In the genomic region with DNA sequence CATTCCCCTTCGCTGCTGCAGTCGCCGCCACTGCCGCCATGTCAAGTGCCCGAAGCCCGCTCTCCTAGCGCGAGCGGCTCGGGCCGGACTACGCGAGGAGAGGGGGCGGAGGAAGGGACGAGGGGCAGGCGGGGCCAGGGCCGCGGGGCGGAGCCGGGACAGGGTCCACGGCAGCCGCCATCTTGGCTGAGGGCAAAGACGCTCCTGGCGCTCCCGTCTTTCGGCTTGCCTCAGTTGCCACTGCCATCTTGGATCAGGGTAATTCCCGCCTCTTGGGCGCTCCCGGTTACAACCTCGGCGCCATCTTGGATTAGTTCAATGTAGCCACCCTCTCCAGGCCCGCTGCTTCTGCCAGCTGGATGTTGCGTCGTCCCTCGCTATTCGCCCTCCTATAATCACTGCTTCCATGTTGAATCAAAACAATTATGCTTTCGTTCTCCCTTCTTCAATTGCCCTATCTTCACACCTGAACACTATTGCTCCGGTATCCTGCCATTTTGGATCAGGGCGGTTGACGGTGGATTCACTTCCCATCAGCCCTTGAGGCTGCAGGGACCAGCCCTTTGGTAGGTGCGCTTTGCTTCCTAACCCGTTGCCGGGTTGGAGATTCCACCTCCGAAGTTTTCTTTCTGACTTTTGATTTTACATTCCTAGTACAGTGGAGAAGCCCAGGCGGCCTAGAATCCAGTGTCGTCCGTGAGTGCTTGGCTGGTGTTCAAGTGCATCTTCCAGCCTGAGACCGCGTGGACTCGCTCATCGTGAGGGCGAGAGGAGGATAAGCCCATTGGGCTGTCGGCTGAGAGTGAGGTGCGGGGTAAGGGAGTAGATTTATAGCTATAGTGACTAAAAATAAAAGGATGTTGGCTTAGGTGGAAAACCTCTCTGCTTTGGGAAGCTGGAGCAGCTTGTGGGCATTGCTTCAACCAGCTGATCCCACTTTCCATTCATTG, we compare ENCODE assay signal across 1 cellular context.
TF ChIP-seq lines count a peak whose summit lies in the region.

A gene with protein sequence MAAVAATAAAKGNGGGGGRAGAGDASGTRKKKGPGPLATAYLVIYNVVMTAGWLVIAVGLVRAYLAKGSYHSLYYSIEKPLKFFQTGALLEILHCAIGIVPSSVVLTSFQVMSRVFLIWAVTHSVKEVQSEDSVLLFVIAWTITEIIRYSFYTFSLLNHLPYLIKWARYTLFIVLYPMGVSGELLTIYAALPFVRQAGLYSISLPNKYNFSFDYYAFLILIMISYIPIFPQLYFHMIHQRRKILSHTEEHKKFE (minus strand): TSS at position 66 of the 950 bp plus-strand sequence. CDS start 26 bp downstream, at position 40.

TF ChIP-seq in HEK293, 187 proteins besides CTCF, POLR2A, EP300 and RAD21 (continued from another document and continues in another):
- TF ChIP-seq, protein P1, sequence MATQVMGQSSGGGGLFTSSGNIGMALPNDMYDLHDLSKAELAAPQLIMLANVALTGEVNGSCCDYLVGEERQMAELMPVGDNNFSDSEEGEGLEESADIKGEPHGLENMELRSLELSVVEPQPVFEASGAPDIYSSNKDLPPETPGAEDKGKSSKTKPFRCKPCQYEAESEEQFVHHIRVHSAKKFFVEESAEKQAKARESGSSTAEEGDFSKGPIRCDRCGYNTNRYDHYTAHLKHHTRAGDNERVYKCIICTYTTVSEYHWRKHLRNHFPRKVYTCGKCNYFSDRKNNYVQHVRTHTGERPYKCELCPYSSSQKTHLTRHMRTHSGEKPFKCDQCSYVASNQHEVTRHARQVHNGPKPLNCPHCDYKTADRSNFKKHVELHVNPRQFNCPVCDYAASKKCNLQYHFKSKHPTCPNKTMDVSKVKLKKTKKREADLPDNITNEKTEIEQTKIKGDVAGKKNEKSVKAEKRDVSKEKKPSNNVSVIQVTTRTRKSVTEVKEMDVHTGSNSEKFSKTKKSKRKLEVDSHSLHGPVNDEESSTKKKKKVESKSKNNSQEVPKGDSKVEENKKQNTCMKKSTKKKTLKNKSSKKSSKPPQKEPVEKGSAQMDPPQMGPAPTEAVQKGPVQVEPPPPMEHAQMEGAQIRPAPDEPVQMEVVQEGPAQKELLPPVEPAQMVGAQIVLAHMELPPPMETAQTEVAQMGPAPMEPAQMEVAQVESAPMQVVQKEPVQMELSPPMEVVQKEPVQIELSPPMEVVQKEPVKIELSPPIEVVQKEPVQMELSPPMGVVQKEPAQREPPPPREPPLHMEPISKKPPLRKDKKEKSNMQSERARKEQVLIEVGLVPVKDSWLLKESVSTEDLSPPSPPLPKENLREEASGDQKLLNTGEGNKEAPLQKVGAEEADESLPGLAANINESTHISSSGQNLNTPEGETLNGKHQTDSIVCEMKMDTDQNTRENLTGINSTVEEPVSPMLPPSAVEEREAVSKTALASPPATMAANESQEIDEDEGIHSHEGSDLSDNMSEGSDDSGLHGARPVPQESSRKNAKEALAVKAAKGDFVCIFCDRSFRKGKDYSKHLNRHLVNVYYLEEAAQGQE (tag by site-specific recombination; IDR thresholded peaks at IDR 0.05), result no peak
- TF ChIP-seq ZNF211 (tag by site-specific recombination; IDR thresholded peaks at IDR 0.05; ENCODE audit: low read depth) (no peak), KLF7 (tag by site-specific recombination; IDR thresholded peaks at IDR 0.05; ENCODE audit: borderline replicate concordance) (peak; percentile 65; the same call in 1 of the 2 replicates), ZNF366 (tag by site-specific recombination; conservative IDR thresholded peaks at IDR 0.05) (peak; percentile 89), BCL11B (tag by site-specific recombination; IDR thresholded peaks at IDR 0.05; ENCODE audit: low read depth) (no peak), ZNF341 (tag by site-specific recombination; IDR thresholded peaks at IDR 0.05; ENCODE audit: low read depth) (peak; percentile 67; the same call in 1 of the 2 replicates), KLF8 (tag by site-specific recombination; IDR thresholded peaks at IDR 0.05) (peak; percentile 88), ZBTB8A (tag by site-specific recombination; IDR thresholded peaks at IDR 0.05) (peak; percentile 97), ZNF514 (tag by site-specific recombination; IDR thresholded peaks at IDR 0.05) (no peak), ZNF548 (tag by site-specific recombination; IDR thresholded peaks at IDR 0.05) (no peak), KLF16 (tag by site-specific recombination; IDR thresholded peaks at IDR 0.05) (peak; percentile 50), ZNF530 (tag by site-specific recombination; IDR thresholded peaks at IDR 0.05; ENCODE audit: low read depth) (no peak), ZSCAN30 (tag by site-specific recombination; IDR thresholded peaks at IDR 0.05) (peak; percentile 36), HOXA7 (CRISPR knock-in tag; IDR thresholded peaks at IDR 0.05; ENCODE audit: borderline replicate concordance) (no peak), ZNF776 (tag by site-specific recombination; IDR thresholded peaks at IDR 0.05; ENCODE audit: borderline replicate concordance) (no peak), ZNF266 (tag by site-specific recombination; IDR thresholded peaks at IDR 0.05; ENCODE audit: low read depth) (no peak), ZNF302 (tag by site-specific recombination; IDR thresholded peaks at IDR 0.05; ENCODE audit: low read depth) (no peak), SP2 (tag by site-specific recombination; IDR thresholded peaks at IDR 0.05) (peak; percentile 70), EGR2 (tag by site-specific recombination; IDR thresholded peaks at IDR 0.05; ENCODE audit: low read depth) (0 out of 2 replicates have a peak, but pooled peaks have one; percentile 36), YY2 (tag by site-specific recombination; IDR thresholded peaks at IDR 0.05) (peak; percentile 99), SP7 (tag by site-specific recombination; IDR thresholded peaks at IDR 0.05) (peak; percentile 86), ZBTB17 (tag by site-specific recombination; IDR thresholded peaks at IDR 0.05) (peak; percentile 99), PRDM1 (tag by site-specific recombination; IDR thresholded peaks at IDR 0.05) (no peak; the same call in 1 of the 2 replicates), ZNF610 (tag by site-specific recombination; IDR thresholded peaks at IDR 0.05; ENCODE audit: borderline replicate concordance) (peak; percentile 89), KLF10 (tag by site-specific recombination; IDR thresholded peaks at IDR 0.05) (peak; percentile 52; the same call in 1 of the 2 replicates), ZXDB (tag by site-specific recombination; IDR thresholded peaks at IDR 0.05) (peak; percentile 98), ZNF529 (tag by site-specific recombination; IDR thresholded peaks at IDR 0.05; ENCODE audit: insufficient replicate concordance) (no peak), HOXD13 (CRISPR knock-in tag; IDR thresholded peaks at IDR 0.05; ENCODE audit: borderline replicate concordance) (no peak), SP3 (tag by site-specific recombination; IDR thresholded peaks at IDR 0.05) (peak; percentile 95), ZNF184 (tag by site-specific recombination; IDR thresholded peaks at IDR 0.05) (no peak)
- TF ChIP-seq, protein P2, sequence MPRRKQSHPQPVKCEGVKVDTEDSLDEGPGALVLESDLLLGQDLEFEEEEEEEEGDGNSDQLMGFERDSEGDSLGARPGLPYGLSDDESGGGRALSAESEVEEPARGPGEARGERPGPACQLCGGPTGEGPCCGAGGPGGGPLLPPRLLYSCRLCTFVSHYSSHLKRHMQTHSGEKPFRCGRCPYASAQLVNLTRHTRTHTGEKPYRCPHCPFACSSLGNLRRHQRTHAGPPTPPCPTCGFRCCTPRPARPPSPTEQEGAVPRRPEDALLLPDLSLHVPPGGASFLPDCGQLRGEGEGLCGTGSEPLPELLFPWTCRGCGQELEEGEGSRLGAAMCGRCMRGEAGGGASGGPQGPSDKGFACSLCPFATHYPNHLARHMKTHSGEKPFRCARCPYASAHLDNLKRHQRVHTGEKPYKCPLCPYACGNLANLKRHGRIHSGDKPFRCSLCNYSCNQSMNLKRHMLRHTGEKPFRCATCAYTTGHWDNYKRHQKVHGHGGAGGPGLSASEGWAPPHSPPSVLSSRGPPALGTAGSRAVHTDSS (tag by site-specific recombination; IDR thresholded peaks at IDR 0.05), result no peak
- TF ChIP-seq, protein P3, sequence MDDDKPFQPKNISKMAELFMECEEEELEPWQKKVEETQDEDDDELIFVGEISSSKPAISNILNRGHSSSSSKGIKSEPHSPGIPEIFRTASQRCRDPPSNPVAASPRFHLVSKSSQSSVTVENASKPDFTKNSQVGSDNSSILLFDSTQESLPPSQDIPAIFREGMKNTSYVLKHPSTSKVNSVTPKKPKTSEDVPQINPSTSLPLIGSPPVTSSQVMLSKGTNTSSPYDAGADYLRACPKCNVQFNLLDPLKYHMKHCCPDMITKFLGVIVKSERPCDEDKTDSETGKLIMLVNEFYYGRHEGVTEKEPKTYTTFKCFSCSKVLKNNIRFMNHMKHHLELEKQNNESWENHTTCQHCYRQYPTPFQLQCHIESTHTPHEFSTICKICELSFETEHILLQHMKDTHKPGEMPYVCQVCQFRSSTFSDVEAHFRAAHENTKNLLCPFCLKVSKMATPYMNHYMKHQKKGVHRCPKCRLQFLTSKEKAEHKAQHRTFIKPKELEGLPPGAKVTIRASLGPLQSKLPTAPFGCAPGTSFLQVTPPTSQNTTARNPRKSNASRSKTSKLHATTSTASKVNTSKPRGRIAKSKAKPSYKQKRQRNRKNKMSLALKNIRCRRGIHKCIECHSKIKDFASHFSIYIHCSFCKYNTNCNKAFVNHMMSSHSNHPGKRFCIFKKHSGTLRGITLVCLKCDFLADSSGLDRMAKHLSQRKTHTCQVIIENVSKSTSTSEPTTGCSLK (tag by site-specific recombination; IDR thresholded peaks at IDR 0.05), result no peak
- TF ChIP-seq, protein P4, sequence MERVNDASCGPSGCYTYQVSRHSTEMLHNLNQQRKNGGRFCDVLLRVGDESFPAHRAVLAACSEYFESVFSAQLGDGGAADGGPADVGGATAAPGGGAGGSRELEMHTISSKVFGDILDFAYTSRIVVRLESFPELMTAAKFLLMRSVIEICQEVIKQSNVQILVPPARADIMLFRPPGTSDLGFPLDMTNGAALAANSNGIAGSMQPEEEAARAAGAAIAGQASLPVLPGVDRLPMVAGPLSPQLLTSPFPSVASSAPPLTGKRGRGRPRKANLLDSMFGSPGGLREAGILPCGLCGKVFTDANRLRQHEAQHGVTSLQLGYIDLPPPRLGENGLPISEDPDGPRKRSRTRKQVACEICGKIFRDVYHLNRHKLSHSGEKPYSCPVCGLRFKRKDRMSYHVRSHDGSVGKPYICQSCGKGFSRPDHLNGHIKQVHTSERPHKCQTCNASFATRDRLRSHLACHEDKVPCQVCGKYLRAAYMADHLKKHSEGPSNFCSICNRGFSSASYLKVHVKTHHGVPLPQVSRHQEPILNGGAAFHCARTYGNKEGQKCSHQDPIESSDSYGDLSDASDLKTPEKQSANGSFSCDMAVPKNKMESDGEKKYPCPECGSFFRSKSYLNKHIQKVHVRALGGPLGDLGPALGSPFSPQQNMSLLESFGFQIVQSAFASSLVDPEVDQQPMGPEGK (tag by site-specific recombination; IDR thresholded peaks at IDR 0.05), result peak; percentile 44
- TF ChIP-seq, protein P5, sequence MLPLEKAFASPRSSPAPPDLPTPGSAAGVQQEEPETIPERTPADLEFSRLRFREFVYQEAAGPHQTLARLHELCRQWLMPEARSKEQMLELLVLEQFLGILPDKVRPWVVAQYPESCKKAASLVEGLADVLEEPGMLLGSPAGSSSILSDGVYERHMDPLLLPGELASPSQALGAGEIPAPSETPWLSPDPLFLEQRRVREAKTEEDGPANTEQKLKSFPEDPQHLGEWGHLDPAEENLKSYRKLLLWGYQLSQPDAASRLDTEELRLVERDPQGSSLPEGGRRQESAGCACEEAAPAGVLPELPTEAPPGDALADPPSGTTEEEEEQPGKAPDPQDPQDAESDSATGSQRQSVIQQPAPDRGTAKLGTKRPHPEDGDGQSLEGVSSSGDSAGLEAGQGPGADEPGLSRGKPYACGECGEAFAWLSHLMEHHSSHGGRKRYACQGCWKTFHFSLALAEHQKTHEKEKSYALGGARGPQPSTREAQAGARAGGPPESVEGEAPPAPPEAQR (tag by site-specific recombination; IDR thresholded peaks at IDR 0.05), result no peak
- TF ChIP-seq, protein P6, sequence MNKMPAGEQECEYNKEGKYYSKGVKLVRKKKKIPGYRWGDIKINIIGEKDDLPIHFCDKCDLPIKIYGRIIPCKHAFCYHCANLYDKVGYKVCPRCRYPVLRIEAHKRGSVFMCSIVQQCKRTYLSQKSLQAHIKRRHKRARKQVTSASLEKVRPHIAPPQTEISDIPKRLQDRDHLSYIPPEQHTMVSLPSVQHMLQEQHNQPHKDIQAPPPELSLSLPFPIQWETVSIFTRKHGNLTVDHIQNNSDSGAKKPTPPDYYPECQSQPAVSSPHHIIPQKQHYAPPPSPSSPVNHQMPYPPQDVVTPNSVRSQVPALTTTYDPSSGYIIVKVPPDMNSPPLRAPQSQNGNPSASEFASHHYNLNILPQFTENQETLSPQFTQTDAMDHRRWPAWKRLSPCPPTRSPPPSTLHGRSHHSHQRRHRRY (tag by site-specific recombination; IDR thresholded peaks at IDR 0.05), result no peak
- TF ChIP-seq, protein P7, sequence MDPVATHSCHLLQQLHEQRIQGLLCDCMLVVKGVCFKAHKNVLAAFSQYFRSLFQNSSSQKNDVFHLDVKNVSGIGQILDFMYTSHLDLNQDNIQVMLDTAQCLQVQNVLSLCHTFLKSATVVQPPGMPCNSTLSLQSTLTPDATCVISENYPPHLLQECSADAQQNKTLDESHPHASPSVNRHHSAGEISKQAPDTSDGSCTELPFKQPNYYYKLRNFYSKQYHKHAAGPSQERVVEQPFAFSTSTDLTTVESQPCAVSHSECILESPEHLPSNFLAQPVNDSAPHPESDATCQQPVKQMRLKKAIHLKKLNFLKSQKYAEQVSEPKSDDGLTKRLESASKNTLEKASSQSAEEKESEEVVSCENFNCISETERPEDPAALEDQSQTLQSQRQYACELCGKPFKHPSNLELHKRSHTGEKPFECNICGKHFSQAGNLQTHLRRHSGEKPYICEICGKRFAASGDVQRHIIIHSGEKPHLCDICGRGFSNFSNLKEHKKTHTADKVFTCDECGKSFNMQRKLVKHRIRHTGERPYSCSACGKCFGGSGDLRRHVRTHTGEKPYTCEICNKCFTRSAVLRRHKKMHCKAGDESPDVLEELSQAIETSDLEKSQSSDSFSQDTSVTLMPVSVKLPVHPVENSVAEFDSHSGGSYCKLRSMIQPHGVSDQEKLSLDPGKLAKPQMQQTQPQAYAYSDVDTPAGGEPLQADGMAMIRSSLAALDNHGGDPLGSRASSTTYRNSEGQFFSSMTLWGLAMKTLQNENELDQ (tag by site-specific recombination; IDR thresholded peaks at IDR 0.05; ENCODE audit: low read depth), result no peak
- TF ChIP-seq, protein P8, sequence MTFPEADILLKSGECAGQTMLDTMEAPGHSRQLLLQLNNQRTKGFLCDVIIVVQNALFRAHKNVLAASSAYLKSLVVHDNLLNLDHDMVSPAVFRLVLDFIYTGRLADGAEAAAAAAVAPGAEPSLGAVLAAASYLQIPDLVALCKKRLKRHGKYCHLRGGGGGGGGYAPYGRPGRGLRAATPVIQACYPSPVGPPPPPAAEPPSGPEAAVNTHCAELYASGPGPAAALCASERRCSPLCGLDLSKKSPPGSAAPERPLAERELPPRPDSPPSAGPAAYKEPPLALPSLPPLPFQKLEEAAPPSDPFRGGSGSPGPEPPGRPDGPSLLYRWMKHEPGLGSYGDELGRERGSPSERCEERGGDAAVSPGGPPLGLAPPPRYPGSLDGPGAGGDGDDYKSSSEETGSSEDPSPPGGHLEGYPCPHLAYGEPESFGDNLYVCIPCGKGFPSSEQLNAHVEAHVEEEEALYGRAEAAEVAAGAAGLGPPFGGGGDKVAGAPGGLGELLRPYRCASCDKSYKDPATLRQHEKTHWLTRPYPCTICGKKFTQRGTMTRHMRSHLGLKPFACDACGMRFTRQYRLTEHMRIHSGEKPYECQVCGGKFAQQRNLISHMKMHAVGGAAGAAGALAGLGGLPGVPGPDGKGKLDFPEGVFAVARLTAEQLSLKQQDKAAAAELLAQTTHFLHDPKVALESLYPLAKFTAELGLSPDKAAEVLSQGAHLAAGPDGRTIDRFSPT (tag by site-specific recombination; IDR thresholded peaks at IDR 0.05), result peak; percentile 37
- TF ChIP-seq, protein P9, sequence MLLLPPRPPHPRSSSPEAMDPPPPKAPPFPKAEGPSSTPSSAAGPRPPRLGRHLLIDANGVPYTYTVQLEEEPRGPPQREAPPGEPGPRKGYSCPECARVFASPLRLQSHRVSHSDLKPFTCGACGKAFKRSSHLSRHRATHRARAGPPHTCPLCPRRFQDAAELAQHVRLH (tag by site-specific recombination; IDR thresholded peaks at IDR 0.05), result peak; percentile 97
